8 cellular contexts compared by ENCODE assay signal in genomic region chr13:110137677-110138008, GRCh38.
DNase-seq lines count a peak whose midpoint lies in the region; ATAC-seq, FAIRE-seq and TF ChIP-seq lines count a peak whose summit lies in the region.

No MANE protein-coding gene starts in this region.

- H3K9me3 Mint-ChIP-seq in astrocyte (ENCODE audit: unreplicated experiment) = no peaks in the 10 kb centered on the region

- no peaks in the 10 kb centered on the region for H3K79me2 ChIP-seq in astrocyte (ENCODE audit: insufficient read depth, low read length)

- peak overlapping the region; percentile 62 to 88 (median 77); a peak in 21 of 22 replicates for H3K9ac ChIP-seq in BLaER1 treated with 17β-estradiol and CSF1 and Interleukin-3, amounts not matched to agents 10 nM and 100 nM
- peak overlapping the region; percentile 59 for H3K9ac ChIP-seq in astrocyte (ENCODE audit: low read length)

- peak overlapping the region; percentile 75 for H3K4me3 Mint-ChIP-seq in astrocyte (ENCODE audit: unreplicated experiment)

- no peaks in the 10 kb centered on the region for H3K27me3 Mint-ChIP-seq in astrocyte (ENCODE audit: low read depth, unreplicated experiment)

- peak; percentile 10 for TF ChIP-seq CTCF in astrocyte (IDR thresholded peaks at IDR 0.05; ENCODE audit: insufficient read depth, low read depth, low read length)

- peaks cover 0 to 8% (median 0%) of the 10 kb centered on the region in 11 experiments; a peak in 1 of 22 replicates for H3K27me3 ChIP-seq in BLaER1 treated with 17β-estradiol and CSF1 and Interleukin-3, amounts not matched to agents 10 nM and 100 nM
- H3K27me3 ChIP-seq in astrocyte (ENCODE audit: insufficient read depth, low read length) (no peaks in the 10 kb centered on the region), small intestine (ENCODE audit: control insufficient read depth in 2 of 2, insufficient read depth in 2 of 2, low read length in 2 of 2) (no peaks in the 10 kb centered on the region)

- H3K27ac ChIP-seq in BLaER1 treated with 17β-estradiol and CSF1 and Interleukin-3, amounts not matched to agents 10 nM and 100 nM = peak overlapping the region; percentile 35 to 97 (median 83); a peak in 21 of 22 replicates
- peak overlapping the region; percentile 41 for H3K27ac ChIP-seq in astrocyte (ENCODE audit: low read depth, low read length)
- H3K27ac ChIP-seq in small intestine (ENCODE audit: low read depth in 1 of 2, low read length in 1 of 2) = no peak overlapping the region

- H4K20me1 ChIP-seq in BLaER1 treated with 17β-estradiol and CSF1 and Interleukin-3, amounts not matched to agents 10 nM and 100 nM = no peaks in the 10 kb centered on the region; a peak in 1 of 22 replicates
- H4K20me1 ChIP-seq in astrocyte (ENCODE audit: insufficient read depth, low read length) = no peaks in the 10 kb centered on the region

- peak overlapping the region; percentile 77 to 95 (median 85) for H3K4me2 ChIP-seq in BLaER1 treated with 17β-estradiol and CSF1 and Interleukin-3, amounts not matched to agents 10 nM and 100 nM
- peak overlapping the region; percentile 87 for H3K4me2 ChIP-seq in astrocyte (ENCODE audit: low read length)

- H3K4me1 ChIP-seq in BLaER1 treated with 17β-estradiol and CSF1 and Interleukin-3, amounts not matched to agents 10 nM and 100 nM = peaks cover 27 to 66% (median 61%) of the 10 kb centered on the region in 10 experiments
- peaks cover 35% of the 10 kb centered on the region for H3K4me1 ChIP-seq in astrocyte (ENCODE audit: insufficient read depth, low read length)
- peaks cover 0 to 3% of the 10 kb centered on the region in 2 donors for H3K4me1 ChIP-seq in small intestine (ENCODE audit: control insufficient read depth in 2 of 2, insufficient read depth in 1 of 2, low read depth in 1 of 2, low read length in 1 of 2)

- peak; percentile 4 for DNase-seq in NCI-H2196 treated with DMSO at 0.1 percent for 48 hours (lab: John Stamatoyannopoulos, UW; ENCODE audit: unreplicated experiment)
- peak; percentile 37 for DNase-seq in astrocyte (ENCODE audit: low read depth)
- DNase-seq in small intestine = peak; percentile 18
- no peak for DNase-seq in NCI-H1048 (lab: John Stamatoyannopoulos, UW)

- 0 to 2% (median 1%) methylated on average over 8 of the region's 8 CpGs for WGBS in small intestine, 3 donors

- no peak overlapping the region for H2AFZ ChIP-seq in astrocyte (ENCODE audit: low read depth, low read length)

- peak overlapping the region; percentile 79 for H3K27ac Mint-ChIP-seq in astrocyte (ENCODE audit: unreplicated experiment)

- H3K9me3 ChIP-seq in BLaER1 treated with 17β-estradiol and CSF1 and Interleukin-3, amounts not matched to agents 10 nM and 100 nM (replicated peaks in 1 of 11) = peaks cover 0 to 8% (median 4%) of the 10 kb centered on the region in 11 experiments; a peak in 7 of 22 replicates
- H3K9me3 ChIP-seq in astrocyte (ENCODE audit: insufficient read depth, low read depth, low read length) (no peaks in the 10 kb centered on the region), iPS-18c (ENCODE audit: control insufficient read depth, insufficient read depth, low read length) (peaks cover 2% of the 10 kb centered on the region), small intestine (ENCODE audit: control insufficient read depth, low read depth) (no peaks in the 10 kb centered on the region)

- H3K4me1 Mint-ChIP-seq in astrocyte (ENCODE audit: low read depth, unreplicated experiment) = peaks cover 26% of the 10 kb centered on the region

- ATAC-seq in GM18520 (IDR thresholded peaks at IDR 0.05; ENCODE audit: unreplicated experiment) (peak; percentile 55), HG02981 (IDR thresholded peaks at IDR 0.05; ENCODE audit: unreplicated experiment) (peak; percentile 58)

- H3K36me3 ChIP-seq in BLaER1 treated with 17β-estradiol and CSF1 and Interleukin-3, amounts not matched to agents 10 nM and 100 nM = no peaks in the 10 kb centered on the region
- no peaks in the 10 kb centered on the region for H3K36me3 ChIP-seq in astrocyte (ENCODE audit: insufficient read depth, low read length)
- no peaks in the 10 kb centered on the region for H3K36me3 ChIP-seq in small intestine (ENCODE audit: control insufficient read depth in 2 of 2, insufficient read depth in 2 of 2, low read length in 2 of 2)

- FAIRE-seq in astrocyte (lab: Jason Lieb, UNC) = peak; percentile 84
- FAIRE-seq in small intestine (lab: Jason Lieb, UNC) = no peak

- H3K4me3 ChIP-seq in BLaER1 treated with 17β-estradiol and CSF1 and Interleukin-3, amounts not matched to agents 10 nM and 100 nM = peak overlapping the region; percentile 41 to 75 (median 64)
- H3K4me3 ChIP-seq in astrocyte (ENCODE audit: insufficient read depth, low read depth, low read length) (peak overlapping the region; percentile 58), iPS-18c (ENCODE audit: insufficient read depth, low read depth, low read length) (peak overlapping the region; percentile 72), small intestine (ENCODE audit: low read depth in 1 of 2, low read length in 2 of 2) (peak overlapping the region in 1 of 2 donors; percentile 44)

- H3K36me3 Mint-ChIP-seq in astrocyte (ENCODE audit: low read depth, unreplicated experiment) = peaks cover 2% of the 10 kb centered on the region

Comparison
In these comparisons a context has a peak if more than half of its experiments do, and no peak if none do; other contexts are left out.
1. H3K27ac ChIP-seq: peak in BLaER1 treated with 17β-estradiol and CSF1 and Interleukin-3, amounts not matched to agents 10 nM and 100 nM (11 of 11) and astrocyte (single experiment); none in small intestine (0 of 2).